Comparison of ENCODE assay signal across 17 cellular contexts in genomic region chr3:24616138-24616829, GRCh38.
DNase-seq lines count a peak whose midpoint lies in the region; ATAC-seq, FAIRE-seq and TF ChIP-seq lines count a peak whose summit lies in the region.
"Had no signal": no experiment of that assay in that cellular context is flagged by ENCODE, and none has a peak within 500 bp of the region (broad histone marks: within the 10 kb centered on the region; RNA-seq: fewer than 3 reads in every experiment).

No MANE protein-coding gene starts in this region.

- H3K27ac Mint-ChIP-seq in stimulated activated naive B cell treated with anti-CD40 and anti-IgM and Interleukin-4, amounts not matched to agents 10 μg/mL and 1 μg/mL and 100 μg/mL, for 72 hours = no peak overlapping the region
- H3K27ac Mint-ChIP-seq: B cell; CD8-positive, alpha-beta T cell had no signal

- no peak overlapping the region for H3K9ac ChIP-seq in PC-3 (ENCODE audit: low read length)
- H3K9ac ChIP-seq: BLaER1 treated with 17β-estradiol and CSF1 and Interleukin-3, amounts not matched to agents 10 nM and 100 nM had no signal

- DNase-seq in A549 (ENCODE audit: low read depth in 1 of 2, low spot score in 1 of 2) (no peak), PC-3 (peak; percentile 8), hepatocyte (ENCODE audit: low spot score) (peak; percentile 35)
- DNase-seq in stimulated activated naive B cell treated with anti-CD40 and anti-IgM and Interleukin-4, amounts not matched to agents 10 μg/mL and 1 μg/mL and 100 μg/mL, for 72 hours = no peak
- DNase-seq: 8988T; Calu3; CD8-positive, alpha-beta T cell; DMS79 treated with DMSO at 0.1 percent for 48 hours; GF-D8; IMR-90 had no signal

- TF ChIP-seq CTCF in A549 (IDR thresholded peaks at IDR 0.05) = no peak
- no peak for TF ChIP-seq CTCF in PC-3 (conservative IDR thresholded peaks at IDR 0.05; ENCODE audit: low read depth, low read length)
- TF ChIP-seq CTCF in hepatocyte (IDR thresholded peaks at IDR 0.05; ENCODE audit: poor library complexity) = no peak

- H3K4me2 ChIP-seq in A549 = no peak overlapping the region
- peak overlapping the region; percentile 37 for H3K4me2 ChIP-seq in PC-3 (ENCODE audit: low read length)
- H3K4me2 ChIP-seq in hepatocyte = no peak overlapping the region
- H3K4me2 ChIP-seq: BLaER1 treated with 17β-estradiol and CSF1 and Interleukin-3, amounts not matched to agents 10 nM and 100 nM had no signal

- H4K20me1 ChIP-seq in PC-3 (ENCODE audit: low read length) (no peaks in the 10 kb centered on the region), hepatocyte (ENCODE audit: insufficient read depth, poor library complexity, severe bottlenecking) (no peaks in the 10 kb centered on the region)
- H4K20me1 ChIP-seq: BLaER1 treated with 17β-estradiol and CSF1 and Interleukin-3, amounts not matched to agents 10 nM and 100 nM had no signal

- no peak for TF ChIP-seq RAD21 in A549 (conservative IDR thresholded peaks at IDR 0.05 in 1 of 2, IDR thresholded peaks at IDR 0.05 in 1 of 2)

- H3K9me3 ChIP-seq in A549 (no peaks in the 10 kb centered on the region), PC-3 (ENCODE audit: low read length) (no peaks in the 10 kb centered on the region), hepatocyte (ENCODE audit: low read depth) (no peaks in the 10 kb centered on the region)
- H3K9me3 ChIP-seq: BLaER1 treated with 17β-estradiol and CSF1 and Interleukin-3, amounts not matched to agents 10 nM and 100 nM; HAP-1 had no signal

- no peaks in the 10 kb centered on the region for H3K9me2 ChIP-seq in PC-3 (replicated peaks; ENCODE audit: low read length)
- H3K9me2 ChIP-seq in hepatocyte (replicated peaks; ENCODE audit: insufficient read depth) = no peaks in the 10 kb centered on the region

- H3K36me3 ChIP-seq in PC-3 (ENCODE audit: low read depth, low read length) (no peaks in the 10 kb centered on the region), hepatocyte (replicated peaks; ENCODE audit: insufficient read depth, low read depth) (no peaks in the 10 kb centered on the region)
- H3K36me3 ChIP-seq: BLaER1 treated with 17β-estradiol and CSF1 and Interleukin-3, amounts not matched to agents 10 nM and 100 nM; HAP-1 had no signal

- CTCF ChIA-PET in A549 (lab: Yijun Ruan, JAX) (interaction anchor here (1.5 kb wide), 1 partner anchor 65 kb away, joined by 5 read pairs; no protein-coding TSS in a partner anchor), PC-3 (lab: Charles Lee) (no interaction called here)

- H3K4me3 Mint-ChIP-seq in stimulated activated naive B cell treated with anti-CD40 and anti-IgM and Interleukin-4, amounts not matched to agents 10 μg/mL and 1 μg/mL and 100 μg/mL, for 72 hours = no peak overlapping the region
- H3K4me3 Mint-ChIP-seq: B cell; CD8-positive, alpha-beta T cell had no signal

- no peaks in the 10 kb centered on the region for H3K79me2 ChIP-seq in PC-3 (ENCODE audit: low read length)
- no peaks in the 10 kb centered on the region for H3K79me2 ChIP-seq in hepatocyte

- no peak for TF ChIP-seq EP300 in A549 (IDR thresholded peaks at IDR 0.05)

- no peak overlapping the region for H2AFZ ChIP-seq in PC-3 (ENCODE audit: low read length)
- H2AFZ ChIP-seq in hepatocyte = no peak overlapping the region

- H3K27me3 Mint-ChIP-seq in stimulated activated naive B cell treated with anti-CD40 and anti-IgM and Interleukin-4, amounts not matched to agents 10 μg/mL and 1 μg/mL and 100 μg/mL, for 72 hours = peaks cover 0 to 7% of the 10 kb centered on the region in 2 donors

- no peaks in the 10 kb centered on the region for H3K9me3 Mint-ChIP-seq in stimulated activated naive B cell treated with anti-CD40 and anti-IgM and Interleukin-4, amounts not matched to agents 10 μg/mL and 1 μg/mL and 100 μg/mL, for 72 hours
- H3K9me3 Mint-ChIP-seq: CD8-positive, alpha-beta T cell had no signal

- H3F3A ChIP-seq in PC-3 (ENCODE audit: low read length, unreplicated experiment) = no peaks in the 10 kb centered on the region

- H3K4me3 ChIP-seq in A549 (no peak overlapping the region), PC-3 (ENCODE audit: low read length) (no peak overlapping the region), hepatocyte (no peak overlapping the region)
- H3K4me3 ChIP-seq: BLaER1 treated with 17β-estradiol and CSF1 and Interleukin-3, amounts not matched to agents 10 nM and 100 nM; HAP-1 had no signal

- 5% methylated on average over 1 of the region's 1 CpG for WGBS in A549 (ENCODE audit: missing lambda C conversion rate)
- WGBS in hepatocyte (ENCODE audit: low lambda C conversion rate, missing lambda C conversion rate) = 89% methylated on average over 1 of the region's 1 CpG

- ATAC-seq in A549 (no peak), PC-3 (peak; percentile 80), SK-N-SH treated with all-trans-retinoic acid at 6 μM for 48 hours (no peak), esophagus mucosa (no peak), HG03045 (IDR thresholded peaks at IDR 0.05; ENCODE audit: unreplicated experiment) (no peak)
- peak; percentile 65 to 73 for ATAC-seq in stimulated activated naive B cell treated with anti-CD40 and anti-IgM and Interleukin-4, amounts not matched to agents 10 μg/mL and 1 μg/mL and 100 μg/mL, for 72 hours (replicated peaks)
- ATAC-seq: CD8-positive, alpha-beta T cell had no signal

- peak; percentile 18 for FAIRE-seq in A549 (lab: Jason Lieb, UNC)

- intact Hi-C loops in PC-3 (cut with micrococcal nuclease) = no loop called here

- H3K4me1 ChIP-seq in A549 = no peaks in the 10 kb centered on the region
- peaks cover 13% of the 10 kb centered on the region for H3K4me1 ChIP-seq in PC-3 (ENCODE audit: insufficient read depth, low read length)
- H3K4me1 ChIP-seq in hepatocyte (ENCODE audit: insufficient read depth) = no peaks in the 10 kb centered on the region
- H3K4me1 ChIP-seq: BLaER1 treated with 17β-estradiol and CSF1 and Interleukin-3, amounts not matched to agents 10 nM and 100 nM; HAP-1 had no signal

- POLR2A ChIA-PET in A549 (lab: Yijun Ruan, JAX) (no interaction called here), PC-3 (lab: Charles Lee; ENCODE audit: unreplicated experiment) (interaction anchor here (0.6 kb wide), 1 partner anchor 125 kb away, joined by 3 read pairs; no protein-coding TSS in a partner anchor)

- H3K27me3 ChIP-seq in PC-3 (ENCODE audit: low read length) (no peaks in the 10 kb centered on the region), hepatocyte (no peaks in the 10 kb centered on the region)
- H3K27me3 ChIP-seq: BLaER1 treated with 17β-estradiol and CSF1 and Interleukin-3, amounts not matched to agents 10 nM and 100 nM had no signal

- BruUV-seq in PC-3 (replicated peaks; lab: Mats Ljungman, UMichigan) = no TSS peak

- no peaks in the 10 kb centered on the region for H3K36me3 Mint-ChIP-seq in stimulated activated naive B cell treated with anti-CD40 and anti-IgM and Interleukin-4, amounts not matched to agents 10 μg/mL and 1 μg/mL and 100 μg/mL, for 72 hours
- H3K36me3 Mint-ChIP-seq: CD8-positive, alpha-beta T cell had no signal

- H3K27ac ChIP-seq in A549 = no peak overlapping the region
- H3K27ac ChIP-seq in PC-3 (ENCODE audit: low read length) = no peak overlapping the region
- peak overlapping the region; percentile 77 for H3K27ac ChIP-seq in hepatocyte
- H3K27ac ChIP-seq: BLaER1 treated with 17β-estradiol and CSF1 and Interleukin-3, amounts not matched to agents 10 nM and 100 nM; HL-60 had no signal

- H3K4me1 Mint-ChIP-seq in stimulated activated naive B cell treated with anti-CD40 and anti-IgM and Interleukin-4, amounts not matched to agents 10 μg/mL and 1 μg/mL and 100 μg/mL, for 72 hours = no peaks in the 10 kb centered on the region
- H3K4me1 Mint-ChIP-seq: B cell had no signal

- TF ChIP-seq POLR2A in A549 (IDR thresholded peaks at IDR 0.05; ENCODE audit: low read length) = no peak

TF ChIP-seq in A549, 52 proteins besides CTCF, POLR2A, EP300 and RAD21:
- TF ChIP-seq TP53 (CRISPR knock-in tag; IDR thresholded peaks at IDR 0.05) (no peak), TFCP2L1 (CRISPR knock-in tag; IDR thresholded peaks at IDR 0.05) (no peak), NPAS2 (CRISPR knock-in tag; IDR thresholded peaks at IDR 0.05; ENCODE audit: borderline replicate concordance) (no peak)

TF ChIP-seq in SK-N-SH treated with all-trans-retinoic acid at 6 μM for 48 hours, 23 proteins besides CTCF, POLR2A, EP300 and RAD21 (continues in another document):
- TF ChIP-seq PPARA (CRISPR knock-in tag; IDR thresholded peaks at IDR 0.05; ENCODE audit: borderline replicate concordance) (no peak), ZNF8 (CRISPR knock-in tag; IDR thresholded peaks at IDR 0.05) (no peak), ZFP3 (CRISPR knock-in tag; IDR thresholded peaks at IDR 0.05) (no peak), ZNF70 (CRISPR knock-in tag; IDR thresholded peaks at IDR 0.05) (no peak), RARB (CRISPR knock-in tag; IDR thresholded peaks at IDR 0.05) (no peak), CREB5 (CRISPR knock-in tag; IDR thresholded peaks at IDR 0.05; ENCODE audit: low read depth) (no peak), ZNF565 (CRISPR knock-in tag; conservative IDR thresholded peaks at IDR 0.05; ENCODE audit: low read depth) (no peak), SNAI2 (CRISPR knock-in tag; IDR thresholded peaks at IDR 0.05) (no peak), ISL1 (CRISPR knock-in tag; IDR thresholded peaks at IDR 0.05) (no peak), GLIS3 (CRISPR knock-in tag; IDR thresholded peaks at IDR 0.05) (no peak), ARNTL (CRISPR knock-in tag; IDR thresholded peaks at IDR 0.05; ENCODE audit: borderline replicate concordance, low read depth) (no peak)

Comparison
In these comparisons a context has a peak if more than half of its experiments do, and no peak if none do; other contexts are left out.
1. ATAC-seq: peak in PC-3 (single experiment) and stimulated activated naive B cell treated with anti-CD40 and anti-IgM and Interleukin-4, amounts not matched to agents 10 μg/mL and 1 μg/mL and 100 μg/mL, for 72 hours (2 of 2); none in A549 (0 of 2), SK-N-SH treated with all-trans-retinoic acid at 6 μM for 48 hours (single experiment), esophagus mucosa (single experiment) and HG03045 (single experiment).
2. DNase-seq: peak in PC-3 (single experiment) and hepatocyte (single experiment); none in A549 (0 of 2) and stimulated activated naive B cell treated with anti-CD40 and anti-IgM and Interleukin-4, amounts not matched to agents 10 μg/mL and 1 μg/mL and 100 μg/mL, for 72 hours (single experiment).